Comparison of ENCODE assay signal across 8 cellular contexts in genomic region chr15:40843885-40844542, GRCh38.
DNase-seq lines count a peak whose midpoint lies in the region; ATAC-seq lines count a peak whose summit lies in the region.

Gene SPINT1, plus strand, starts transcription at chr15:40844048. Its CDS starts 507 bp downstream, at chr15:40844555.

- H3K9me3 Mint-ChIP-seq in dendritic cell treated with granulocyte-macrophage colony-stimulating factor and Interleukin-4, amounts not matched to agents 40 ng/mL and 50 ng/mL, for 4 days, result no peaks in the 10 kb centered on the region
- no peaks in the 10 kb centered on the region for H3K9me3 Mint-ChIP-seq in stimulated activated effector memory CD8-positive, alpha-beta T cell treated with anti-CD3 and anti-CD28 coated beads, Interleukin-12 subunit alpha, Interleukin-12 subunit beta, amount 100 ng/mL, for 72 hours

- peaks cover 32% of the 10 kb centered on the region for H3K4me1 ChIP-seq in mucosa of stomach (ENCODE audit: control insufficient read depth, insufficient read depth, low read length)

- H3K27me3 Mint-ChIP-seq in dendritic cell treated with granulocyte-macrophage colony-stimulating factor and Interleukin-4, amounts not matched to agents 40 ng/mL and 50 ng/mL, for 4 days, result peaks cover 13% of the 10 kb centered on the region

- H3K4me3 Mint-ChIP-seq in dendritic cell treated with granulocyte-macrophage colony-stimulating factor and Interleukin-4, amounts not matched to agents 40 ng/mL and 50 ng/mL, for 4 days, result peak within 1 kb of the TSS; percentile 97
- peak within 1 kb of the TSS; percentile 81 for H3K4me3 Mint-ChIP-seq in stimulated activated effector memory CD8-positive, alpha-beta T cell treated with anti-CD3 and anti-CD28 coated beads, Interleukin-12 subunit alpha, Interleukin-12 subunit beta, amount 100 ng/mL, for 72 hours

- no peaks in the 10 kb centered on the region for H3K36me3 ChIP-seq in mucosa of stomach (ENCODE audit: control insufficient read depth, insufficient read depth, low read length)

- peak within 1 kb of the TSS; percentile 80 for H3K4me3 ChIP-seq in mucosa of stomach (ENCODE audit: low read length)

- peak; percentile 83 for ATAC-seq in stimulated activated effector memory CD8-positive, alpha-beta T cell treated with anti-CD3 and anti-CD28 coated beads, Interleukin-12 subunit alpha, Interleukin-12 subunit beta, amount 100 ng/mL, for 72 hours
- no peak for ATAC-seq in HG03280 (IDR thresholded peaks at IDR 0.05; ENCODE audit: unreplicated experiment)

- intact Hi-C loops in dendritic cell treated with granulocyte-macrophage colony-stimulating factor and Interleukin-4, amounts not matched to agents 40 ng/mL and 50 ng/mL, for 4 days (cut with micrococcal nuclease), result loop anchor here (5.0 kb wide), 1 partner anchor 37 kb away; the partner anchor contains the start of genes DNAJC17 and ZFYVE19

- DNase-seq in DMS53 (lab: John Stamatoyannopoulos, UW) (peak; percentile 84), DMS53 treated with DMSO at 0.1 percent for 48 hours (lab: John Stamatoyannopoulos, UW; ENCODE audit: unreplicated experiment) (no peak), epidermal melanocyte (ENCODE audit: insufficient read length, low spot score) (no peak)
- DNase-seq in activated CD4-positive, CD25-positive, alpha-beta regulatory T cell (lab: John Stamatoyannopoulos, UW), result peak in 3 of 4 experiments; percentile 15 to 51 (median 35)
- DNase-seq in stimulated activated effector memory CD8-positive, alpha-beta T cell treated with anti-CD3 and anti-CD28 coated beads, Interleukin-12 subunit alpha, Interleukin-12 subunit beta, amount 100 ng/mL, for 72 hours (ENCODE audit: low spot score in 2 of 2), result peak; percentile 52 to 77

- H3K27me3 ChIP-seq in mucosa of stomach (ENCODE audit: control insufficient read depth, insufficient read depth, low read length), result no peaks in the 10 kb centered on the region

- H3K4me1 Mint-ChIP-seq in dendritic cell treated with granulocyte-macrophage colony-stimulating factor and Interleukin-4, amounts not matched to agents 40 ng/mL and 50 ng/mL, for 4 days (ENCODE audit: low read depth), result peaks cover 44% of the 10 kb centered on the region
- peaks cover 18% of the 10 kb centered on the region for H3K4me1 Mint-ChIP-seq in stimulated activated effector memory CD8-positive, alpha-beta T cell treated with anti-CD3 and anti-CD28 coated beads, Interleukin-12 subunit alpha, Interleukin-12 subunit beta, amount 100 ng/mL, for 72 hours

- H3K36me3 Mint-ChIP-seq in dendritic cell treated with granulocyte-macrophage colony-stimulating factor and Interleukin-4, amounts not matched to agents 40 ng/mL and 50 ng/mL, for 4 days (ENCODE audit: low read depth), result peaks cover 26% of the 10 kb centered on the region
- peaks cover 12% of the 10 kb centered on the region for H3K36me3 Mint-ChIP-seq in stimulated activated effector memory CD8-positive, alpha-beta T cell treated with anti-CD3 and anti-CD28 coated beads, Interleukin-12 subunit alpha, Interleukin-12 subunit beta, amount 100 ng/mL, for 72 hours

- H3K9ac ChIP-seq in mucosa of stomach (ENCODE audit: low read length), result peak within 1 kb of the TSS; percentile 93

- H3K9me3 ChIP-seq in mucosa of stomach (ENCODE audit: control insufficient read depth, low read length), result no peaks in the 10 kb centered on the region

- H3K27ac Mint-ChIP-seq in dendritic cell treated with granulocyte-macrophage colony-stimulating factor and Interleukin-4, amounts not matched to agents 40 ng/mL and 50 ng/mL, for 4 days, result peak within 1 kb of the TSS; percentile 93
- peak within 1 kb of the TSS; percentile 45 for H3K27ac Mint-ChIP-seq in stimulated activated effector memory CD8-positive, alpha-beta T cell treated with anti-CD3 and anti-CD28 coated beads, Interleukin-12 subunit alpha, Interleukin-12 subunit beta, amount 100 ng/mL, for 72 hours

Comparison
In these comparisons a context has a peak if more than half of its experiments do, and no peak if none do; other contexts are left out.
1. DNase-seq: peak in DMS53 (single experiment), activated CD4-positive, CD25-positive, alpha-beta regulatory T cell (3 of 4) and stimulated activated effector memory CD8-positive, alpha-beta T cell treated with anti-CD3 and anti-CD28 coated beads, Interleukin-12 subunit alpha, Interleukin-12 subunit beta, amount 100 ng/mL, for 72 hours (2 of 2); none in DMS53 treated with DMSO at 0.1 percent for 48 hours (single experiment) and epidermal melanocyte (single experiment).